In the genomic region with DNA sequence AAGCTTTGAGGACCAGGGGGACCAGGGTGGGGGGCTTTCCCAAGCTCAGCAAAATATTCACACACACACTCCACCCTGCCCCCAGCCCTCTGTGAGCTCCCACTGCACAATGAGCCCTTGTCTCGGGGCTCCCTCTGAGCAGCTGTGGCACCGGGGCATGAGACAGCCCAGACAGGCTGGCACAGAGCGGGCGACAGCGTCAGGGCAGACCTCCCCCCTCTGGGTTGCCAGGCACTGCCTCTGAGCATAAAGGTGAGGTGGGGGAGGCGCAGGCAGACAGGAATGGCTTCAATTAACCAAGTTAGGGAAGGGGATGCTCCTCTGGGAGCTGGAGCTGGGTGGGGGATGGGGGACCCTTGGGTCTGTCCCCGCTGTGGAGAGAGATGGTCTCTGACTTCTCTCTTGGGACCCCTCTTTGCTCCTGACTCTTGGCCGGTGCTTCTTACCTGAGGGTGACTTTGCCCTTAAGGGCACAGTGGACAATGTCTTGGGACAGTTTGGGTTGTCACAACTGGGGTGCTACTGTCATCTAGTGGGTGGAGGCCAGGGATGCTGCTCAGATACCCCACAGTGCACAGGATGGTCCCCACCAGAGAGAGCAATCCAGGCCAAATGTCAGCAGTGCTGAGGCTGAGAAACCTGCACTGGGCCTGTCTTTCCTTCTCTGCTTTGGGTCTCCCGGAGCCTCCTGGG, we compare ENCODE assay signal across 15 cellular contexts. TPM values are rescaled to one million over a fixed set of nuclear protein-coding genes. Genes with fewer than 3 reads are reported as not detected.
DNase-seq lines count a peak whose midpoint lies in the region; ATAC-seq and TF ChIP-seq lines count a peak whose summit lies in the region.
"Had no signal": no experiment of that assay in that cellular context is flagged by ENCODE, and none has a peak within 500 bp of the region (broad histone marks: within the 10 kb centered on the region; RNA-seq: fewer than 3 reads in every experiment).

No MANE protein-coding gene starts in this region.

- 0 out of 2 replicates have a peak, but pooled peaks have one; percentile 21 for TF ChIP-seq CTCF in OCI-LY7 (conservative IDR thresholded peaks at IDR 0.05; ENCODE audit: low read length)
- no peak for TF ChIP-seq CTCF in GM10248 (IDR thresholded peaks at IDR 0.05; ENCODE audit: control extremely low read depth, extremely low read depth, low read depth, missing control alignments)
- TF ChIP-seq CTCF in natural killer cell (IDR thresholded peaks at IDR 0.05), result no peak

- H3K9me3 Mint-ChIP-seq in natural killer cell, result no peaks in the 10 kb centered on the region
- H3K9me3 Mint-ChIP-seq: activated T-helper 2 cell treated with anti-CD3 and anti-CD28 coated beads, Interferon-gamma antibody, Interleukin-2, Interleukin-4, amounts not matched to agents 10 μg/mL and 5 μg/mL and 100 μg/mL, durations not matched to agents 14 hours and 24 hours and 36 hours; GM23338 had no signal

- H3K27ac ChIP-seq in BLaER1 (peak overlapping the region; percentile 46), OCI-LY7 (ENCODE audit: low read depth, low read length, poor library complexity, severe bottlenecking) (no peak overlapping the region)

- H3K4me3 ChIP-seq in BLaER1 (no peak overlapping the region), OCI-LY7 (ENCODE audit: low read depth, low read length, poor library complexity, severe bottlenecking) (no peak overlapping the region)
- H3K4me3 ChIP-seq: GM23338 had no signal

- CTCF ChIA-PET in OCI-LY7 (lab: Charles Lee; ENCODE audit: unreplicated experiment), result interaction anchor here (1.4 kb wide), 1 partner anchor 107 kb away, joined by 3 read pairs; no protein-coding TSS in a partner anchor
- CTCF ChIA-PET in GM10248 (lab: Yijun Ruan, JAX), result interaction anchor here (1.0 to 10.8 kb wide), 5 partner anchors 12 to 107 kb away, joined by 4 to 102 read pairs (median 12); no protein-coding TSS in a partner anchor

- BruUV-seq in OCI-LY7 (replicated peaks; lab: Mats Ljungman, UMichigan), result no TSS peak

- no peaks in the 10 kb centered on the region for H3K9me2 ChIP-seq in OCI-LY7 (ENCODE audit: insufficient read depth, low read length)

- H3K27ac Mint-ChIP-seq in natural killer cell, result no peak overlapping the region
- H3K27ac Mint-ChIP-seq: activated T-helper 2 cell treated with anti-CD3 and anti-CD28 coated beads, Interferon-gamma antibody, Interleukin-2, Interleukin-4, amounts not matched to agents 10 μg/mL and 5 μg/mL and 100 μg/mL, durations not matched to agents 14 hours and 24 hours and 36 hours; GM23338 had no signal

- H3K4me2 ChIP-seq in BLaER1 (peak overlapping the region; percentile 77; the same call in 1 of the 2 replicates), OCI-LY7 (ENCODE audit: low read length) (no peak overlapping the region)
- H3K4me2 ChIP-seq: GM23338 had no signal

- peaks cover 8 to 16% of the 10 kb centered on the region in 2 donors for H3K27me3 Mint-ChIP-seq in natural killer cell (ENCODE audit: low read depth in 2 of 2)

- intact Hi-C loops in OCI-LY7 (cut with micrococcal nuclease; ENCODE audit: unreplicated experiment), result no loop called here
- intact Hi-C loops in natural killer cell (cut with micrococcal nuclease), result no loop called here

- DNase-seq in OCI-LY7 (ENCODE audit: low spot score) (no peak), globus pallidus (ENCODE audit: low spot score) (peak; percentile 99), putamen (ENCODE audit: low spot score) (peak; percentile 96), GM10248 (ENCODE audit: extremely low spot score) (no peak), natural killer cell (no peak)
- DNase-seq: activated CD4-positive, CD25-positive, alpha-beta regulatory T cell treated with anti-CD3 and anti-CD28 coated beads, Interleukin-2, amount 50 U/mL, for 72 hours; KG1; NCI-H1092; NK-92 treated with Interleukin-12 subunit alpha and Interleukin-12 subunit beta, amount 100 ng/mL, for 24 hours; stimulated activated naive CD8-positive, alpha-beta T cell treated with anti-CD3 and anti-CD28 coated beads, Interleukin-15, Interleukin-2, amounts not matched to agents 100 U/mL and 50 U/mL, for 24 hours had no signal

- no peaks in the 10 kb centered on the region for H3K79me2 ChIP-seq in OCI-LY7 (ENCODE audit: insufficient read depth, low read depth, low read length)

- peaks cover 48% of the 10 kb centered on the region for H4K20me1 ChIP-seq in BLaER1
- no peaks in the 10 kb centered on the region for H4K20me1 ChIP-seq in OCI-LY7 (ENCODE audit: insufficient read depth, low read length)

- H3K27me3 ChIP-seq in BLaER1, result no peaks in the 10 kb centered on the region

- POLR2A ChIA-PET in OCI-LY7 (lab: Charles Lee) (no interaction called here), GM10248 (lab: Yijun Ruan, JAX) (no interaction called here)

- H3K36me3 ChIP-seq in BLaER1, result peaks cover 43% of the 10 kb centered on the region
- no peaks in the 10 kb centered on the region for H3K36me3 ChIP-seq in OCI-LY7 (ENCODE audit: insufficient read depth, low read length)

- no peak overlapping the region for H3K9ac ChIP-seq in BLaER1

- ATAC-seq in HG02678 (IDR thresholded peaks at IDR 0.05; ENCODE audit: unreplicated experiment) (no peak), natural killer cell (no peak), GM19455 (IDR thresholded peaks at IDR 0.05; ENCODE audit: unreplicated experiment) (no peak)
- ATAC-seq: GM23338; stimulated activated naive CD8-positive, alpha-beta T cell treated with anti-CD3 and anti-CD28 coated beads, Interleukin-15, Interleukin-2, amounts not matched to agents 100 U/mL and 50 U/mL, for 24 hours had no signal

- H3K36me3 Mint-ChIP-seq in natural killer cell, result no peaks in the 10 kb centered on the region

- H3K9me3 ChIP-seq in BLaER1, result no peaks in the 10 kb centered on the region
- H3K9me3 ChIP-seq in OCI-LY7 (ENCODE audit: low read length), result no peaks in the 10 kb centered on the region

- H3K4me1 ChIP-seq in BLaER1 (peaks cover 74% of the 10 kb centered on the region), OCI-LY7 (ENCODE audit: insufficient read depth, low read length, poor library complexity, severe bottlenecking) (peaks cover 5% of the 10 kb centered on the region)

- H3K4me1 Mint-ChIP-seq in natural killer cell, result no peaks in the 10 kb centered on the region

- no peak overlapping the region for H3K4me3 Mint-ChIP-seq in natural killer cell
- H3K4me3 Mint-ChIP-seq: GM23338 had no signal

- H2AFZ ChIP-seq in OCI-LY7 (ENCODE audit: low read length), result no peak overlapping the region
- H2AFZ ChIP-seq: GM23338 had no signal

RNA-seq across cellular contexts. Expression of a gene that starts 30.3 kb away (rescaled TPM):
- 66.8 and 75.5 TPM in 2 replicates for total RNA-seq in OCI-LY7 (2014; rRNA removed; shearing (Covaris generic))
- total RNA-seq in OCI-LY7 (2022), result 70.4 and 72.5 TPM in 2 replicates
- 1 to 10 TPM; 2.0 to 7.7 (median 6.7) TPM for total RNA-seq in natural killer cell

RNA-seq across cellular contexts. Expression of a gene that starts 44.2 kb away (rescaled TPM):
- 39.2 and 56.8 TPM in 2 replicates for total RNA-seq in OCI-LY7 (2014; rRNA removed; shearing (Covaris generic))
- total RNA-seq in OCI-LY7 (2022) (38.2 and 50.4 TPM in 2 replicates), natural killer cell (10 to 100 TPM; 33.8 to 48.5 (median 42.2) TPM)

RNA-seq across cellular contexts. Expression of a gene that starts 45.7 kb away (rescaled TPM):
- 46.5 and 56.3 TPM in 2 replicates for total RNA-seq in OCI-LY7 (2014; rRNA removed; shearing (Covaris generic))
- 40.4 and 52.9 TPM in 2 replicates for total RNA-seq in OCI-LY7 (2022)
- total RNA-seq in natural killer cell, result 10 to 100 TPM; 41.2 to 48.7 (median 43.4) TPM

Comparison
In these comparisons a context has a peak if more than half of its experiments do, and no peak if none do; other contexts are left out.
1. DNase-seq: peak in globus pallidus (single experiment) and putamen (single experiment); none in OCI-LY7 (single experiment), GM10248 (single experiment) and natural killer cell (single experiment).
2. RNA of a gene that starts 30.3 kb away (total RNA-seq): 66.8 to 75.5 TPM in OCI-LY7; 2.0 to 7.7 TPM in natural killer cell; every median in the first group is over 4 times any median in the second.